In the genomic region with DNA sequence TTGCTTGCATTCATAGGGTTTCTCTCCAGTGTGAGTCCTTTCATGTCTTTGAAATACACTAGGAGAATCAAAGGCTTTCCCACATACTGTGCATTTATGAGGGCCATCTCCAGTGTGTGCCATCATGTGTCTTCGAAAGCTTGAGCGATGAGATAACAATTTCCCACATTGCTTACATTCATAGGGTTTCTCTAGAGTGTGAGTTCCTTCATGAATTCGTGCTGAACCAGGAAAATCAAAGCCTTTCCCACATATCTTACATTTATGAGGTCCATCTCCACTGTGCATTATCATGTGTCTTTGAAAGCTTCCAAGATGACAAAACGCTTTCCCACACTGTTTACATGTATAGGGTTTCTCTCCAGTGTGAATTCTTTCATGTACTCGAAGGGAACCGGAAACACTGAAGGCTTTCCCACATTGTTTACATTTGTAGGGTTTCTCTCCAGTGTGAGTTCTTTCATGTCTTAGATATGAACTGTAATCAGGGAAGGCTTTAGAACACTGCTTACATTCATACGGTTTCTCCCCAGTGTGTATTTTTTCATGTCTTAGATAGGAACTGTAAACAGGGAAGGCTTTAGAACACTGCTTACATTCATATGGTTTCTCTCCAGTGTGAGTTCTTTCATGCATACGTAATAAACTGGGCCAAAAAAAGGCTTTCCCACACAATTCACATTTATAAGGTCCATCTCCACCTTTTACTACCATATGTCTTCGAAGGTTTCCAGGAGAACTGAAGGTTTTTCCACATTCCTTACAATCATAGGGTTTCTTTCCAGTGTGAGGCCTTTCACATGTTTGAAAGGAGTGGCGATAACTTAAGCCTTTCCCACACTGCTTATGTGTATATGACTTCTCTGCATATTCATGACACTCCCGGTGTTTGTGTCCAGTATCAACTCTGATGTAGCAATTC, we compare ENCODE assay signal across 27 cellular contexts. TPM values are rescaled to one million over a fixed set of nuclear protein-coding genes. Genes with fewer than 3 reads are reported as not detected.
DNase-seq lines count a peak whose midpoint lies in the region; TF ChIP-seq lines count a peak whose summit lies in the region.
"Had no signal": no experiment of that assay in that cellular context is flagged by ENCODE, and none has a peak within 500 bp of the region (broad histone marks: within the 10 kb centered on the region; RNA-seq: fewer than 3 reads in every experiment).

No MANE protein-coding gene starts in this region.

- TF ChIP-seq CTCF in HEK293 (tag by site-specific recombination; IDR thresholded peaks at IDR 0.05) (no peak), fibroblast of mammary gland (conservative IDR thresholded peaks at IDR 0.05; ENCODE audit: control insufficient read depth, insufficient read depth, low read depth, low read length) (no peak), progenitor cell of endocrine pancreas (IDR thresholded peaks at IDR 0.05; ENCODE audit: unreplicated experiment) (no peak), mesothelial cell of epicardium (IDR thresholded peaks at IDR 0.05; ENCODE audit: unreplicated experiment) (no peak)

- no peak overlapping the region for H2BK15ac ChIP-seq in neuronal stem cell (ENCODE audit: low read length)

- no peak overlapping the region for H2AFZ ChIP-seq in neuronal stem cell (ENCODE audit: low read length)
- H2AFZ ChIP-seq: GM23338 had no signal

- H3K9me3 Mint-ChIP-seq in progenitor cell of endocrine pancreas (ENCODE audit: low read depth): peaks cover 61% of the 10 kb centered on the region
- peaks cover 71% of the 10 kb centered on the region for H3K9me3 Mint-ChIP-seq in mesothelial cell of epicardium

- H3K9ac ChIP-seq in adipocyte (ENCODE audit: low read length): no peak overlapping the region
- H3K9ac ChIP-seq in neuronal stem cell (ENCODE audit: low read depth, low read length, poor library complexity): no peak overlapping the region

- H3K4me1 Mint-ChIP-seq in progenitor cell of endocrine pancreas (ENCODE audit: low read depth) (no peaks in the 10 kb centered on the region), mesothelial cell of epicardium (no peaks in the 10 kb centered on the region)
- H3K4me1 Mint-ChIP-seq: GM23338 had no signal

- no peak overlapping the region for H3K4ac ChIP-seq in neuronal stem cell (ENCODE audit: low read length)

- H4K91ac ChIP-seq in neuronal stem cell (ENCODE audit: low read depth, low read length, poor library complexity): no peak overlapping the region

- no peak overlapping the region for H3K18ac ChIP-seq in neuronal stem cell (ENCODE audit: low read length)

- no peak for DNase-seq in adipocyte (ENCODE audit: low read depth)
- peak; percentile 6 for DNase-seq in fibroblast of mammary gland (ENCODE audit: low read depth)
- no peak for DNase-seq in progenitor cell of endocrine pancreas (ENCODE audit: low spot score, unreplicated experiment)
- DNase-seq in NCI-H748 (lab: John Stamatoyannopoulos, UW; ENCODE audit: unreplicated experiment): no peak
- no peak for DNase-seq in DMS53 treated with DMSO at 0.1 percent for 48 hours (lab: John Stamatoyannopoulos, UW; ENCODE audit: unreplicated experiment)
- no peak for DNase-seq in neuronal stem cell (ENCODE audit: low spot score)
- DNase-seq in mesothelial cell of epicardium (ENCODE audit: low spot score in 2 of 2, unreplicated experiment in 2 of 2): no peak
- DNase-seq: CD8-positive, alpha-beta T cell; DMS53; effector CD4-positive, alpha-beta T cell; erythroblast; GDM1; immature natural killer cell; left ventricle myocardium inferior; MM.1S; mucosa of descending colon; NCI-H1417 treated with DMSO at 0.1 percent for 48 hours; NCI-H510A treated with DMSO at 0.1 percent for 48 hours; NK-92 treated with Interleukin-12 subunit alpha and Interleukin-12 subunit beta, amount 100 ng/mL, for 24 hours; sigmoid colon; upper lobe of right lung had no signal

- H3K36me3 Mint-ChIP-seq in progenitor cell of endocrine pancreas (ENCODE audit: insufficient read depth): peaks cover 81% of the 10 kb centered on the region
- peaks cover 82% of the 10 kb centered on the region for H3K36me3 Mint-ChIP-seq in mesothelial cell of epicardium

- peak overlapping the region; percentile 12 for H3K4me3 Mint-ChIP-seq in progenitor cell of endocrine pancreas (ENCODE audit: low read depth)
- no peak overlapping the region for H3K4me3 Mint-ChIP-seq in mesothelial cell of epicardium
- H3K4me3 Mint-ChIP-seq: activated naive CD4-positive, alpha-beta T cell treated with anti-CD3 and anti-CD28 coated beads, Interleukin-2, amount 50 U/mL, for 24 hours; CD8-positive, alpha-beta T cell; GM23338; T-helper 2 cell treated with Interferon-gamma antibody and Interleukin-4, amounts not matched to agents 5 μg/mL and 100 μg/mL, for 36 hours had no signal

- H3K4me1 ChIP-seq in HEK293 (ENCODE audit: control insufficient read depth, insufficient read depth, low read length) (no peaks in the 10 kb centered on the region), adipocyte (ENCODE audit: control insufficient read depth, insufficient read depth, low read length) (no peaks in the 10 kb centered on the region), neuronal stem cell (ENCODE audit: control insufficient read depth in 2 of 2, insufficient read depth in 1 of 2, low read depth in 1 of 2, low read length in 2 of 2) (no peaks in the 10 kb centered on the region)
- H3K4me1 ChIP-seq: ascending aorta, sigmoid colon, upper lobe of right lung had no signal

- H3K36me3 ChIP-seq in HEK293 (ENCODE audit: control insufficient read depth in 2 of 2, insufficient read depth in 1 of 2, low read length in 2 of 2) (peaks cover 0 to 42% of the 10 kb centered on the region in 2 experiments; a peak in 1 of 3 replicates), adipocyte (ENCODE audit: control insufficient read depth, insufficient read depth, low read length, severe bottlenecking) (peaks cover 91% of the 10 kb centered on the region), neuronal stem cell (replicated peaks in 1 of 2; ENCODE audit: control insufficient read depth in 2 of 2, insufficient read depth in 2 of 2, low read length in 2 of 2) (peaks cover 8 to 73% of the 10 kb centered on the region in 2 donors)

- H3K27ac ChIP-seq in HEK293 (ENCODE audit: extremely low read depth, low read depth, low read length) (no peak overlapping the region), neuronal stem cell (replicated peaks; ENCODE audit: low read length) (no peak overlapping the region)
- H3K27ac ChIP-seq: ascending aorta, left ventricle myocardium inferior, sigmoid colon, upper lobe of right lung, VCaP had no signal

- H3K23ac ChIP-seq in neuronal stem cell (ENCODE audit: low read depth, low read length, poor library complexity): no peak overlapping the region

- H3K4me3 ChIP-seq in HEK293 (ENCODE audit: low read depth, low read length) (no peak overlapping the region), adipocyte (ENCODE audit: low read length) (peak overlapping the region; percentile 76), fibroblast of mammary gland (ENCODE audit: control insufficient read depth, low read depth, low read length) (no peak overlapping the region), neuronal stem cell (ENCODE audit: low read length in 2 of 2) (no peak overlapping the region)
- H3K4me3 ChIP-seq: GM23338, left ventricle myocardium inferior, mucosa of descending colon, sigmoid colon, upper lobe of right lung had no signal

- H3K27me3 ChIP-seq in adipocyte (replicated peaks; ENCODE audit: control insufficient read depth, insufficient read depth, low read length) (no peaks in the 10 kb centered on the region), neuronal stem cell (ENCODE audit: control insufficient read depth in 3 of 3, insufficient read depth in 3 of 3, low read depth in 1 of 3, low read length in 3 of 3) (no peaks in the 10 kb centered on the region)
- H3K27me3 ChIP-seq: ascending aorta, sigmoid colon, upper lobe of right lung had no signal

- WGBS in neuronal stem cell (ENCODE audit: extremely low coverage in 2 of 2, insufficient read length in 2 of 2, insufficient replicate concordance in 1 of 2), 2 donors: no CpG with 5 or more reads among the region's 11 CpGs

- H2BK120ac ChIP-seq in neuronal stem cell (ENCODE audit: low read depth, low read length): no peak overlapping the region

- H2BK5ac ChIP-seq in neuronal stem cell (ENCODE audit: low read length): no peak overlapping the region

- no peak overlapping the region for H3K4me2 ChIP-seq in neuronal stem cell (ENCODE audit: insufficient read depth, low read length, poor library complexity, severe bottlenecking)
- H3K4me2 ChIP-seq: GM23338 had no signal

- H3K27ac Mint-ChIP-seq in progenitor cell of endocrine pancreas: peak overlapping the region; percentile 90
- no peak overlapping the region for H3K27ac Mint-ChIP-seq in mesothelial cell of epicardium
- H3K27ac Mint-ChIP-seq: activated naive CD4-positive, alpha-beta T cell treated with anti-CD3 and anti-CD28 coated beads, Interleukin-2, amount 50 U/mL, for 24 hours; CD8-positive, alpha-beta T cell; GM23338; immature natural killer cell; T-helper 2 cell treated with Interferon-gamma antibody and Interleukin-4, amounts not matched to agents 5 μg/mL and 100 μg/mL, for 36 hours had no signal

- peaks cover 2% of the 10 kb centered on the region for H3K79me1 ChIP-seq in neuronal stem cell (ENCODE audit: low read depth, low read length)

- POLR2A ChIA-PET in HEK293 (lab: Yijun Ruan, JAX): no interaction called here

- CTCF ChIA-PET in HEK293 (lab: Yijun Ruan, JAX): no interaction called here

- H3K9me3 ChIP-seq in HEK293 (ENCODE audit: control insufficient read depth, insufficient read depth, low read depth, low read length) (no peaks in the 10 kb centered on the region), adipocyte (ENCODE audit: control insufficient read depth, low read length) (peaks cover 98% of the 10 kb centered on the region), neuronal stem cell (replicated peaks in 1 of 2; ENCODE audit: control insufficient read depth in 2 of 2, insufficient read depth in 1 of 2, low read depth in 1 of 2, low read length in 2 of 2) (peaks cover 27 to 94% of the 10 kb centered on the region in 2 donors)

- no peak overlapping the region for H3K14ac ChIP-seq in neuronal stem cell (ENCODE audit: low read length)

- H4K8ac ChIP-seq in neuronal stem cell (ENCODE audit: low read depth, low read length): no peak overlapping the region

- no peak overlapping the region for H2BK12ac ChIP-seq in neuronal stem cell (ENCODE audit: low read length)

- H3K27me3 Mint-ChIP-seq in progenitor cell of endocrine pancreas (no peaks in the 10 kb centered on the region), mesothelial cell of epicardium (ENCODE audit: low read depth) (no peaks in the 10 kb centered on the region)
- H3K27me3 Mint-ChIP-seq: activated naive CD4-positive, alpha-beta T cell treated with anti-CD3 and anti-CD28 coated beads, Interleukin-2, amount 50 U/mL, for 24 hours had no signal

- H2AK5ac ChIP-seq in neuronal stem cell (ENCODE audit: low read depth, low read length): no peak overlapping the region

TF ChIP-seq in HEK293, 187 proteins besides CTCF, POLR2A, EP300 and RAD21 (continues in another document):
- TF ChIP-seq ZNF501 (tag by site-specific recombination; IDR thresholded peaks at IDR 0.05) (no peak), SETDB1 (IDR thresholded peaks at IDR 0.05; ENCODE audit: insufficient read length, low read length) (peak; percentile 97), SP3 (tag by site-specific recombination; IDR thresholded peaks at IDR 0.05) (no peak)

RNA-seq across cellular contexts. Expression of a gene that starts 21.4 kb away (rescaled TPM):
- total RNA-seq in progenitor cell of endocrine pancreas (16.1 and 16.7 TPM in 2 replicates), mesothelial cell of epicardium (12.6 to 15.3 TPM (median 13.5 TPM) in 3 replicates)
- 2.9 TPM for polyA plus RNA-seq in neuronal stem cell (2013, experiment 1 of 2)
- polyA plus RNA-seq in neuronal stem cell (2013, experiment 2 of 2): 3.1 TPM
